Comparison of ENCODE assay signal across 23 cellular contexts in the genomic region with DNA sequence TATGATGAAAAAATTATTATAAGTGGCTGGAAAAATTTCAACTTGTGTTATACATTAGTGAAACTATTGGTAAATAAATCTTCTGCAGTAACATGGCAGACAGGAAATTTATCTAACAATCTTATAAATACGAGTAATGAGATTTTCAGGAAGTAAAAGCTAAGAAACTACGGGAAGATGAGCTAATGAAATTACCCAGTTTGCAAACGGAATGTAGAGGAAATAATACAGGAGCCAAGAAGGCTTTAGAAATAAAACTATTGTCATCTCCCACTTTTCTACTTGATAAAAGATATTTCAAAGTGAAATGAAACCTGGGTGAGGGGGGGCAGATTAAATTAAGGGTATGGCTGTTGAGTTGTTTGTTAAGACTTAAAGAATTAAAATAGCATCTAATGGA.
"Had no signal": no experiment of that assay in that cellular context is flagged by ENCODE, and none has a peak within 500 bp of the region (broad histone marks: within the 10 kb centered on the region; RNA-seq: fewer than 3 reads in every experiment).

No MANE protein-coding gene starts in this region.

- H3K27me3 Mint-ChIP-seq: dendritic cell treated with granulocyte-macrophage colony-stimulating factor and Interleukin-4, amounts not matched to agents 40 ng/mL and 50 ng/mL, for 4 days; effector memory CD8-positive, alpha-beta T cell had no signal

- DNase-seq: colonic mucosa; cortex of kidney; dermis blood vessel endothelial cell; dorsolateral prefrontal cortex; effector CD4-positive, alpha-beta T cell; effector CD8-positive, alpha-beta T cell; effector memory CD4-positive, alpha-beta T cell; effector memory CD8-positive, alpha-beta T cell; endodermal cell; erythroblast; esophagus squamous epithelium; foreskin keratinocyte; gastrocnemius medialis; glutamatergic neuron; head of caudate nucleus; heart left ventricle; heart right ventricle had no signal

- H3K36me3 ChIP-seq: colonic mucosa, esophagus muscularis mucosa, esophagus squamous epithelium, gastrocnemius medialis, gastroesophageal sphincter, heart left ventricle, heart right ventricle had no signal

- H3K4me3 ChIP-seq: colonic mucosa, coronary artery, dorsolateral prefrontal cortex, esophagus muscularis mucosa, esophagus squamous epithelium, gastrocnemius medialis, gastroesophageal sphincter, heart left ventricle, heart right ventricle had no signal

- H3K9me3 ChIP-seq: colonic mucosa, esophagus muscularis mucosa, gastrocnemius medialis, gastroesophageal sphincter, heart left ventricle, heart right ventricle had no signal

- H3K27ac ChIP-seq: colonic mucosa, coronary artery, dorsolateral prefrontal cortex, epithelial cell of prostate, esophagus muscularis mucosa, esophagus squamous epithelium, foreskin keratinocyte, gastrocnemius medialis, gastroesophageal sphincter, heart left ventricle, heart right ventricle had no signal

- H3K4me1 ChIP-seq: colonic mucosa, esophagus muscularis mucosa, esophagus squamous epithelium, foreskin keratinocyte, gastrocnemius medialis, gastroesophageal sphincter, heart left ventricle, heart right ventricle had no signal

- H3K4me3 Mint-ChIP-seq: dendritic cell treated with granulocyte-macrophage colony-stimulating factor and Interleukin-4, amounts not matched to agents 40 ng/mL and 50 ng/mL, for 4 days; effector memory CD8-positive, alpha-beta T cell; endodermal cell had no signal

- H3K27me3 ChIP-seq: colonic mucosa, dorsolateral prefrontal cortex, esophagus muscularis mucosa, esophagus squamous epithelium, foreskin keratinocyte, gastrocnemius medialis, gastroesophageal sphincter, heart left ventricle, heart right ventricle had no signal

- H3K9me3 Mint-ChIP-seq: dendritic cell treated with granulocyte-macrophage colony-stimulating factor and Interleukin-4, amounts not matched to agents 40 ng/mL and 50 ng/mL, for 4 days had no signal

- H3K27ac Mint-ChIP-seq: dendritic cell treated with granulocyte-macrophage colony-stimulating factor and Interleukin-4, amounts not matched to agents 40 ng/mL and 50 ng/mL, for 4 days; effector memory CD8-positive, alpha-beta T cell; endodermal cell had no signal

- ATAC-seq: effector memory CD8-positive, alpha-beta T cell; esophagus mucosa; foreskin keratinocyte; gastrocnemius medialis; gastroesophageal sphincter; heart left ventricle; heart right ventricle had no signal
